Comparison of ENCODE assay signal across 2 cellular contexts in genomic region chr10:98380493-98381339, GRCh38.
TF ChIP-seq lines count a peak whose summit lies in the region.

No MANE protein-coding gene starts in this region.

TF ChIP-seq in HepG2, 621 proteins besides CTCF, POLR2A, EP300 and RAD21:
- TF ChIP-seq HOXA9 (CRISPR knock-in tag; IDR thresholded peaks at IDR 0.05; ENCODE audit: borderline replicate concordance) (no peak), RARA (CRISPR knock-in tag; IDR thresholded peaks at IDR 0.05) (no peak), MAFK (conservative IDR thresholded peaks at IDR 0.05 in 1 of 2, IDR thresholded peaks at IDR 0.05 in 1 of 2; ENCODE audit: low read length in 2 of 2) (peak; percentile 97 to 99), ZNF30 (CRISPR knock-in tag; IDR thresholded peaks at IDR 0.05) (no peak), SP5 (CRISPR knock-in tag; IDR thresholded peaks at IDR 0.05; ENCODE audit: borderline replicate concordance, low read depth) (no peak), MAFF (IDR thresholded peaks at IDR 0.05; ENCODE audit: low read depth, low read length) (peak; percentile 98), HOXA7 (CRISPR knock-in tag; IDR thresholded peaks at IDR 0.05) (no peak)
TF ChIP-seq in HepG2: peak in this region for 2.

TF ChIP-seq in H1, 55 proteins besides CTCF, POLR2A, EP300 and RAD21:
- no peak for TF ChIP-seq EZH2 (IDR thresholded peaks at IDR 0.05; ENCODE audit: low read depth, low read length, severe bottlenecking)
- TF ChIP-seq POLR2AphosphoS5 (IDR thresholded peaks at IDR 0.05; ENCODE audit: low read depth, low read length), result no peak
- TF ChIP-seq E2F6 (IDR thresholded peaks at IDR 0.05), result 0 out of 2 replicates have a peak, but pooled peaks have one; percentile 15
- TF ChIP-seq USF2 (IDR thresholded peaks at IDR 0.05; ENCODE audit: low read length), result no peak
- TF ChIP-seq ASH2L (IDR thresholded peaks at IDR 0.05; ENCODE audit: low read length), result no peak
- TF ChIP-seq CTBP2 (IDR thresholded peaks at IDR 0.05; ENCODE audit: borderline replicate concordance, insufficient read depth, insufficient read length, low read length), result no peak
- peak; percentile 93 for TF ChIP-seq MAFK (IDR thresholded peaks at IDR 0.05; ENCODE audit: low read depth, low read length)
- no peak for TF ChIP-seq CHD7 (IDR thresholded peaks at IDR 0.05; ENCODE audit: insufficient replicate concordance, low read length)
- TF ChIP-seq JUN (IDR thresholded peaks at IDR 0.05; ENCODE audit: low read depth, low read length), result no peak
- TF ChIP-seq BACH1 (IDR thresholded peaks at IDR 0.05; ENCODE audit: low read length), result no peak
- TF ChIP-seq GABPA (IDR thresholded peaks at IDR 0.05; ENCODE audit: borderline replicate concordance, insufficient read depth, low read length), result no peak
- no peak for TF ChIP-seq TAF7 (optimal IDR thresholded peaks at IDR 0.05; ENCODE audit: borderline replicate concordance, low read depth, low read length)
- no peak for TF ChIP-seq RBBP5 (IDR thresholded peaks at IDR 0.05; ENCODE audit: borderline replicate concordance, low read depth, low read length)
- no peak for TF ChIP-seq RXRA (IDR thresholded peaks at IDR 0.05; ENCODE audit: insufficient read depth, low read depth, low read length)
- TF ChIP-seq YY1 (IDR thresholded peaks at IDR 0.05; ENCODE audit: low read depth, low read length), result no peak
- TF ChIP-seq SAP30 (IDR thresholded peaks at IDR 0.05; ENCODE audit: insufficient read depth, insufficient replicate concordance, low read length), result no peak
- TF ChIP-seq KDM5A (IDR thresholded peaks at IDR 0.05; ENCODE audit: low read length), result no peak
